8 cellular contexts compared by ENCODE assay signal in genomic region chr6:33585403-33586107, GRCh38.
A peak's percentile ranks its signal among the peaks of the same experiment; 100 is the strongest.
DNase-seq lines count a peak whose midpoint lies in the region; ATAC-seq and TF ChIP-seq lines count a peak whose summit lies in the region.

No MANE protein-coding gene starts in this region.

- ATAC-seq in HG02884 (IDR thresholded peaks at IDR 0.05; ENCODE audit: unreplicated experiment) (peak; percentile 64), HG02973 (IDR thresholded peaks at IDR 0.05; ENCODE audit: unreplicated experiment) (no peak)
- peak; percentile 84 to 85 for ATAC-seq in activated CD4-positive, CD25-positive, alpha-beta regulatory T cell treated with anti-CD3 and anti-CD28 coated beads, Interleukin-2, amount 50 U/mL, for 24 hours

- DNase-seq in NCI-H2227 (lab: John Stamatoyannopoulos, UW; ENCODE audit: unreplicated experiment) (peak; percentile 86), caudate nucleus (lab: John Stamatoyannopoulos, UW) (peak in 53 of 61 donors; percentile 14 to 82 (median 56)), kidney glomerular epithelial cell (lab: John Stamatoyannopoulos, UW) (peak; percentile 20)
- peak; percentile 80 to 95 for DNase-seq in stimulated activated CD4-positive, alpha-beta T cell treated with anti-CD3 and anti-CD28 coated beads, Interleukin-2, amount 100 ng/mL, for 48 hours

- peak; percentile 99 for TF ChIP-seq CTCF in GM12873 (IDR thresholded peaks at IDR 0.05; ENCODE audit: insufficient read depth, low read depth, low read length, missing control alignments)

- no peak overlapping the region for H3K27ac ChIP-seq in caudate nucleus (ENCODE audit: low read depth, low read length)

Comparison
In these comparisons a context has a peak if more than half of its experiments do, and no peak if none do; other contexts are left out.
1. DNase-seq: peak in every context shown above with its lines; median percentile 88 in stimulated activated CD4-positive, alpha-beta T cell treated with anti-CD3 and anti-CD28 coated beads, Interleukin-2, amount 100 ng/mL, for 48 hours; 86 in NCI-H2227; 56 in caudate nucleus; 20 in kidney glomerular epithelial cell.